ENCODE assay signal across 16 cellular contexts in the genomic region with DNA sequence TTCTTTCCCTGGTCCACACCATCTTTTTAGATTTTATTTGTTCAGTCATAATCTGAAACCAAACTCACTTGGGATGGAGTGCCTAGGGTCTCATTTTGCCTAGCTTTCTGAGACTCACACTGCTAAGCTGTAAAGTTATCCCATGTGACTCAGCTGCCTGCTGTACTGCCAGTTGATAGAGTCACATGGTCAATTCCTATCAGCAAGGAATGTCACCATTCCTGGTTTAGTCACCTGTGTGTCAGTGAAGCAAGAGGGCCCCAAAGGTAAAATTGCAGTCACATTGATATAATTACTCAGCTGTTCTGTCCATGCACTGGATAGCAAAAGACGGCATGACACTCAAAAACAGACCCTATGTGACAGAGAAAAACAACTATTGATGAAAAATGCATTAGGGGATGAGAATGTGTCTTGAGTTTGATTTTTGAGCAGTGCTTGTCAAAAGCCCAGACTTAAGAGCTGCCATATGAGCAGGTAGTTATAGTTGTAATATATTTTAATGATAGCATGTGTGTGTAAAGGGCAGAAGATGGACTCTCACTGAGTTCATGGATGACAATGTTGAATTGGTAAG.
DNase-seq lines count a peak whose midpoint lies in the region; ATAC-seq and TF ChIP-seq lines count a peak whose summit lies in the region.
"Had no signal": no experiment of that assay in that cellular context is flagged by ENCODE, and none has a peak within 500 bp of the region (broad histone marks: within the 10 kb centered on the region; RNA-seq: fewer than 3 reads in every experiment).

No MANE protein-coding gene starts in this region.

- H3K79me1 ChIP-seq in trophoblast cell (ENCODE audit: low read length), result no peaks in the 10 kb centered on the region

- ATAC-seq in GM21717 (IDR thresholded peaks at IDR 0.05; ENCODE audit: unreplicated experiment), result no peak
- ATAC-seq: CD8-positive, alpha-beta T cell had no signal

- no peaks in the 10 kb centered on the region for H3K27me3 ChIP-seq in kidney epithelial cell (ENCODE audit: control insufficient read depth, insufficient read depth, low read length)
- no peaks in the 10 kb centered on the region for H3K27me3 ChIP-seq in trophoblast cell (ENCODE audit: insufficient read depth, low read length)
- no peaks in the 10 kb centered on the region for H3K27me3 ChIP-seq in H7 (ENCODE audit: control insufficient read depth, insufficient read depth, low read length)
- H3K27me3 ChIP-seq: BLaER1, MG63 had no signal

- H3K4me3 ChIP-seq in kidney epithelial cell (ENCODE audit: low read depth, low read length), result no peak overlapping the region
- no peak overlapping the region for H3K4me3 ChIP-seq in trophoblast cell (ENCODE audit: low read depth, low read length)
- no peak overlapping the region for H3K4me3 ChIP-seq in H7 (ENCODE audit: insufficient read depth, low read depth, low read length)
- H3K4me3 ChIP-seq: BLaER1, MG63 had no signal

- H3K9me3 Mint-ChIP-seq in endothelial cell (ENCODE audit: unreplicated experiment), result no peaks in the 10 kb centered on the region

- no peak overlapping the region for H3K4me3 Mint-ChIP-seq in endothelial cell (ENCODE audit: unreplicated experiment)
- H3K4me3 Mint-ChIP-seq: CD8-positive, alpha-beta T cell had no signal

- no peak overlapping the region for H2BK12ac ChIP-seq in trophoblast cell (ENCODE audit: low read length)

- H4K8ac ChIP-seq in trophoblast cell (ENCODE audit: low read depth, low read length), result no peak overlapping the region

- no peak overlapping the region for H3K14ac ChIP-seq in trophoblast cell (ENCODE audit: low read length)

- no peak overlapping the region for H4K12ac ChIP-seq in trophoblast cell (ENCODE audit: low read depth, low read length)

- no peak overlapping the region for H2BK5ac ChIP-seq in trophoblast cell (ENCODE audit: low read depth, low read length, poor library complexity)

- no peaks in the 10 kb centered on the region for H3K4me1 Mint-ChIP-seq in endothelial cell (ENCODE audit: unreplicated experiment)

- H3K27ac ChIP-seq in trophoblast cell (ENCODE audit: low read depth, low read length), result no peak overlapping the region
- H3K27ac ChIP-seq: BLaER1 had no signal

- no peak overlapping the region for H3K23ac ChIP-seq in trophoblast cell (ENCODE audit: low read length)

- no peak overlapping the region for H3K4me2 ChIP-seq in trophoblast cell (ENCODE audit: low read length)
- H3K4me2 ChIP-seq: BLaER1 had no signal

- H3K18ac ChIP-seq in trophoblast cell (ENCODE audit: low read length), result no peak overlapping the region

- no peaks in the 10 kb centered on the region for H3K79me2 ChIP-seq in trophoblast cell (ENCODE audit: control insufficient read depth, insufficient read depth, low read length, poor library complexity)

- H2BK120ac ChIP-seq in trophoblast cell (ENCODE audit: insufficient read depth, low read length, poor library complexity), result no peak overlapping the region

- H3K36me3 ChIP-seq in kidney epithelial cell (ENCODE audit: control insufficient read depth, insufficient read depth, low read length) (no peaks in the 10 kb centered on the region), trophoblast cell (ENCODE audit: control insufficient read depth in 1 of 2, insufficient read depth in 2 of 2, low read length in 2 of 2) (no peaks in the 10 kb centered on the region), H7 (replicated peaks; ENCODE audit: control insufficient read depth, insufficient read depth, low read length) (no peaks in the 10 kb centered on the region)
- H3K36me3 ChIP-seq: BLaER1, MG63 had no signal

- H3K9me3 ChIP-seq in trophoblast cell (ENCODE audit: insufficient read depth, low read depth, low read length), result no peaks in the 10 kb centered on the region
- H3K9me3 ChIP-seq: BLaER1, MG63 had no signal

- no peak for TF ChIP-seq CTCF in kidney epithelial cell (IDR thresholded peaks at IDR 0.05; ENCODE audit: insufficient read depth, low read length, poor library complexity, severe bottlenecking)
- no peak for TF ChIP-seq CTCF in endothelial cell (IDR thresholded peaks at IDR 0.05; ENCODE audit: unreplicated experiment)

- no peaks in the 10 kb centered on the region for H3K27me3 Mint-ChIP-seq in endothelial cell (ENCODE audit: unreplicated experiment)

- peaks cover 0 to 7% of the 10 kb centered on the region in 2 experiments for H3K4me1 ChIP-seq in trophoblast cell (ENCODE audit: control insufficient read depth in 1 of 2, insufficient read depth in 2 of 2, low read length in 2 of 2)
- H3K4me1 ChIP-seq: BLaER1 had no signal

- H2AFZ ChIP-seq in trophoblast cell (ENCODE audit: insufficient read depth, low read length, poor library complexity), result no peak overlapping the region

- WGBS in trophoblast cell (ENCODE audit: extremely low coverage, insufficient coverage, insufficient read length), result no CpG with 5 or more reads among the region's 1 CpG

- H3K36me3 Mint-ChIP-seq in endothelial cell (ENCODE audit: low read depth, unreplicated experiment), result no peaks in the 10 kb centered on the region
- H3K36me3 Mint-ChIP-seq: CD8-positive, alpha-beta T cell had no signal

- H3K4ac ChIP-seq in trophoblast cell (ENCODE audit: low read depth, low read length), result no peak overlapping the region

- no peak overlapping the region for H2AK5ac ChIP-seq in trophoblast cell (ENCODE audit: low read length)

- no peak overlapping the region for H4K91ac ChIP-seq in trophoblast cell (ENCODE audit: low read depth, low read length)

- DNase-seq in DMS53 (lab: John Stamatoyannopoulos, UW) (peak; percentile 61), SW480 (ENCODE audit: low spot score) (peak; percentile 5), kidney epithelial cell (ENCODE audit: low read depth) (peak; percentile 2), trophoblast cell (peak; percentile 44 to 79), endothelial cell (ENCODE audit: low spot score) (no peak), H7 (no peak)
- no peak for DNase-seq in effector CD4-positive, alpha-beta T cell
- DNase-seq: CD8-positive, alpha-beta T cell; Karpas-422; MG63; NCI-H1092; NCI-H2081 treated with DMSO at 0.1 percent for 48 hours; NCI-H524; SHP77 had no signal

- H3K27ac Mint-ChIP-seq in endothelial cell (ENCODE audit: unreplicated experiment), result no peak overlapping the region
- H3K27ac Mint-ChIP-seq: CD8-positive, alpha-beta T cell had no signal

- no peak overlapping the region for H3K9ac ChIP-seq in trophoblast cell (ENCODE audit: low read length)
- H3K9ac ChIP-seq: BLaER1 had no signal

Comparison
In these comparisons a context has a peak if more than half of its experiments do, and no peak if none do; other contexts are left out.
1. DNase-seq: peak in DMS53 (single experiment), SW480 (single experiment), kidney epithelial cell (single experiment) and trophoblast cell (2 of 2); none in endothelial cell (single experiment), effector CD4-positive, alpha-beta T cell (single experiment) and H7 (single experiment).